In the genomic region with DNA sequence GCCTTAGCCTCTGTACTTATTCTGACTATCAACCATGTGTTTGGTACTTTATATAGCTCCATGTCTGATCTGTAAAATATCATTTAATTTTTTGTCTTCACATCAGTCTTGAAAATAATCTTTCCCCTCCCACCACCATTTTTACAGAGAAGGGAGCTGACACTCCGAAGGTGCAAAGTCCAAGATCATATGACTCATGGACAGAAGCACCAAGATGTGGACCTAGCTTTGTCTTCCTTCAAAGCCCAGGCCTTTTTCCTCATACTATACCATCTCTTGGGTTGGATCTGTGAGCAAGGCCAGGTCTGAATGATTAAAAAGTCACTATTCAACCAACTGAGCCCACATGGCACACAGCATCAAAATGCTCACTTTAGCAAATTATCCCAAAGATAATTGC, we compare ENCODE assay signal across 2 cellular contexts.
TF ChIP-seq lines count a peak whose summit lies in the region.

No MANE protein-coding gene starts in this region.

TF ChIP-seq in A549, 52 proteins besides CTCF, POLR2A, EP300 and RAD21:
- TF ChIP-seq ZC3H11A (IDR thresholded peaks at IDR 0.05) (no peak), HDAC2 (IDR thresholded peaks at IDR 0.05) (no peak), TFCP2L1 (CRISPR knock-in tag; IDR thresholded peaks at IDR 0.05) (no peak), RCOR1 (IDR thresholded peaks at IDR 0.05; ENCODE audit: low read depth, low read length) (no peak), BHLHE40 (IDR thresholded peaks at IDR 0.05; ENCODE audit: low read depth, low read length) (no peak)
TF ChIP-seq in A549: peak in this region for 0.

TF ChIP-seq in K562, 482 proteins besides CTCF, POLR2A, EP300 and RAD21:
- TF ChIP-seq SIX5 (IDR thresholded peaks at IDR 0.05; ENCODE audit: borderline replicate concordance in 1 of 2, insufficient read depth in 1 of 2, low read depth in 1 of 2, low read length in 2 of 2) (no peak), HOXB6 (CRISPR knock-in tag; IDR thresholded peaks at IDR 0.05; ENCODE audit: borderline replicate concordance) (no peak), PYGO2 (tag; IDR thresholded peaks at IDR 0.05) (no peak), HEY1 (CRISPR knock-in tag; IDR thresholded peaks at IDR 0.05; ENCODE audit: borderline replicate concordance) (no peak), HDAC2 (IDR thresholded peaks at IDR 0.05) (no peak), ZNF696 (CRISPR knock-in tag; conservative IDR thresholded peaks at IDR 0.05) (no peak), TAF1 (IDR thresholded peaks at IDR 0.05; ENCODE audit: control insufficient read depth, extremely low read depth, insufficient read depth, low read length, severe bottlenecking) (no peak), TOE1 (IDR thresholded peaks at IDR 0.05; ENCODE audit: borderline replicate concordance) (no peak), TOE1 (CRISPR knock-in tag; IDR thresholded peaks at IDR 0.05; ENCODE audit: borderline replicate concordance, low read depth) (no peak), FOXP1 (CRISPR knock-in tag; IDR thresholded peaks at IDR 0.05) (no peak), ZNF217 (CRISPR knock-in tag; IDR thresholded peaks at IDR 0.05) (no peak)
- TF ChIP-seq, protein P1, sequence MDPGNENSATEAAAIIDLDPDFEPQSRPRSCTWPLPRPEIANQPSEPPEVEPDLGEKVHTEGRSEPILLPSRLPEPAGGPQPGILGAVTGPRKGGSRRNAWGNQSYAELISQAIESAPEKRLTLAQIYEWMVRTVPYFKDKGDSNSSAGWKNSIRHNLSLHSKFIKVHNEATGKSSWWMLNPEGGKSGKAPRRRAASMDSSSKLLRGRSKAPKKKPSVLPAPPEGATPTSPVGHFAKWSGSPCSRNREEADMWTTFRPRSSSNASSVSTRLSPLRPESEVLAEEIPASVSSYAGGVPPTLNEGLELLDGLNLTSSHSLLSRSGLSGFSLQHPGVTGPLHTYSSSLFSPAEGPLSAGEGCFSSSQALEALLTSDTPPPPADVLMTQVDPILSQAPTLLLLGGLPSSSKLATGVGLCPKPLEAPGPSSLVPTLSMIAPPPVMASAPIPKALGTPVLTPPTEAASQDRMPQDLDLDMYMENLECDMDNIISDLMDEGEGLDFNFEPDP (CRISPR knock-in tag; IDR thresholded peaks at IDR 0.05) = no peak
